Comparison of ENCODE assay signal across 8 cellular contexts in the genomic region with DNA sequence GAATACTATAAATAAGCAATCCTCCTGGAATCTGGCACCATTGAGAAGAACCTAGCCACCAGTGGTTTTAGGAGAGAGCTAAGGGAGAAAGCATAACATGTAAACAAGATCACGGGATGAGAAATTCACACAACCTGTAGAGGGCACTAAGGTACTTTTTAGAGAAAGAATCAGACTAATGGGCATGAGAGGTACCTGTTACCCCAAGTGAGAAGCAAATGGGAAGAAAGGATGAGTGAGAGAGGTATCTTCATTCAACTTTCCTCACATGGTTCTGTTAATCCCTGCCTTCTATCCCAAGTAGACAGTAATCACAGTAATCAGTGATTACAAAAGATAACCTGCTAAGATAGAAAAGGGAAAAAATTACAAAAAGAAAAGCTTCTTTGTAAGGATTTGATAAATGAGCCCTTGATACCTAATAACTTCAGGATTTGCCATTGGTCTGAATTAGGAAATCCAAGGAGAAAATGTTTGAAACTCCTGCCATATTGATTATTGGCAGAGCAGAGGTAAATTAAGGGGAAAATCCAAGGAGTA.
DNase-seq lines count a peak whose midpoint lies in the region; ATAC-seq and TF ChIP-seq lines count a peak whose summit lies in the region.

No MANE protein-coding gene starts in this region.

- H2AFZ ChIP-seq in GM23338 = no peak overlapping the region

- H3K36me3 Mint-ChIP-seq in GM23338 (ENCODE audit: low read depth) = peaks cover 3% of the 10 kb centered on the region; the same call in 1 of the 3 replicates
- H3K36me3 Mint-ChIP-seq in type B pancreatic cell = no peaks in the 10 kb centered on the region

- peaks cover 9% of the 10 kb centered on the region; the same call in 1 of the 2 replicates for H3K9me2 ChIP-seq in GM23338 (ENCODE audit: insufficient read depth)

- H3K9me3 ChIP-seq in left ventricle myocardium inferior (replicated peaks) = no peaks in the 10 kb centered on the region

- H3K4me3 ChIP-seq in GM12865 (ENCODE audit: low read depth, low read length) = no peak overlapping the region
- H3K4me3 ChIP-seq in GM23338 = no peak overlapping the region
- H3K4me3 ChIP-seq in left ventricle myocardium inferior = no peak overlapping the region

- no peaks in the 10 kb centered on the region for H3K27me3 ChIP-seq in GM23338 (ENCODE audit: insufficient read depth)
- no peaks in the 10 kb centered on the region for H3K27me3 ChIP-seq in left ventricle myocardium inferior (ENCODE audit: low read depth)

- no peaks in the 10 kb centered on the region for H3K36me3 ChIP-seq in GM23338 (ENCODE audit: insufficient read depth)
- no peaks in the 10 kb centered on the region for H3K36me3 ChIP-seq in left ventricle myocardium inferior

- H3K27ac ChIP-seq in GM23338 (ENCODE audit: low read depth) (no peak overlapping the region), left ventricle myocardium inferior (replicated peaks) (no peak overlapping the region)

- H4K20me1 ChIP-seq in GM23338 (replicated peaks; ENCODE audit: insufficient read depth) = no peaks in the 10 kb centered on the region

- H3K4me3 Mint-ChIP-seq in GM23338 (no peak overlapping the region), type B pancreatic cell (no peak overlapping the region)

- peaks cover 31% of the 10 kb centered on the region for H3K4me1 ChIP-seq in GM23338 (ENCODE audit: insufficient read depth)
- H3K4me1 ChIP-seq in left ventricle myocardium inferior = peaks cover 15% of the 10 kb centered on the region

- H3K9me3 Mint-ChIP-seq in GM23338 (no peaks in the 10 kb centered on the region; the same call in 2 of the 3 replicates), type B pancreatic cell (no peaks in the 10 kb centered on the region)

- H3K79me2 ChIP-seq in GM23338 (replicated peaks; ENCODE audit: insufficient read depth) = no peaks in the 10 kb centered on the region

- H3K27me3 Mint-ChIP-seq in GM23338 (ENCODE audit: insufficient read depth, low read depth, poor library complexity) (peaks cover 6% of the 10 kb centered on the region), type B pancreatic cell (no peaks in the 10 kb centered on the region)

- ATAC-seq in GM23338 = peak; percentile 69

- DNase-seq in GM12865 (ENCODE audit: low read depth) (peak; percentile 63), GM23338 (ENCODE audit: low spot score) (peak; percentile 79), HuH-7.5 (ENCODE audit: low spot score) (peak; percentile 16), RPMI8226 (peak; percentile 41), left ventricle myocardium inferior (no peak), type B pancreatic cell (ENCODE audit: extremely low spot score, unreplicated experiment) (no peak), amniotic stem cell (lab: John Stamatoyannopoulos, UW) (no peak)
- DNase-seq in activated effector memory CD4-positive, alpha-beta T cell treated with Interleukin-2 at 50 U/mL for 16 hours = no peak

- 0 out of 2 replicates have a peak overlapping the region, but pooled peaks have one; percentile 13 for H3K4me2 ChIP-seq in GM23338

- H3K27ac Mint-ChIP-seq in GM23338 (peak overlapping the region; percentile 84; the same call in 1 of the 2 replicates), type B pancreatic cell (peak overlapping the region; percentile 96)

- H3F3A ChIP-seq in GM23338 (replicated peaks; ENCODE audit: low read depth) = peaks cover 5% of the 10 kb centered on the region; the same call in 1 of the 2 replicates

- intact Hi-C loops in left ventricle myocardium inferior (cut with micrococcal nuclease) = loop anchor here (10.0 kb wide), 1 partner anchor 135 kb away; no protein-coding TSS in a partner anchor

- peak; percentile 45 for TF ChIP-seq CTCF in GM12865 (IDR thresholded peaks at IDR 0.05; ENCODE audit: insufficient read depth, low read depth, low read length, missing control alignments)
- peak; percentile 71 to 75 for TF ChIP-seq CTCF in GM23338 (conservative IDR thresholded peaks at IDR 0.05; ENCODE audit: low read depth in 2 of 2)
- TF ChIP-seq CTCF in left ventricle myocardium inferior (IDR thresholded peaks at IDR 0.05; ENCODE audit: borderline replicate concordance) = peak; percentile 65
- peak; percentile 60 for TF ChIP-seq CTCF in type B pancreatic cell (conservative IDR thresholded peaks at IDR 0.05)

- H3K4me1 Mint-ChIP-seq in GM23338 (peaks cover 78% of the 10 kb centered on the region), type B pancreatic cell (ENCODE audit: unreplicated experiment) (peaks cover 34% of the 10 kb centered on the region)

TF ChIP-seq in GM23338, 12 proteins besides CTCF, POLR2A, EP300 and RAD21:
- TF ChIP-seq ZNF114 (CRISPR knock-in tag; IDR thresholded peaks at IDR 0.05) (peak; percentile 4; the same call in 1 of the 2 replicates), JUNB (IDR thresholded peaks at IDR 0.05; ENCODE audit: unreplicated experiment) (no peak)

Comparison
In these comparisons a context has a peak if more than half of its experiments do, and no peak if none do; other contexts are left out.
1. DNase-seq: peak in GM12865 (single experiment), GM23338 (single experiment), HuH-7.5 (single experiment) and RPMI8226 (single experiment); none in left ventricle myocardium inferior (single experiment), type B pancreatic cell (single experiment), amniotic stem cell (single experiment) and activated effector memory CD4-positive, alpha-beta T cell treated with Interleukin-2 at 50 U/mL for 16 hours (single experiment).
2. Peak in every context shown above with its lines, with median percentiles within 50 percentile points of each other: CTCF ChIP-seq.